16 cellular contexts compared by ENCODE assay signal in the genomic region with DNA sequence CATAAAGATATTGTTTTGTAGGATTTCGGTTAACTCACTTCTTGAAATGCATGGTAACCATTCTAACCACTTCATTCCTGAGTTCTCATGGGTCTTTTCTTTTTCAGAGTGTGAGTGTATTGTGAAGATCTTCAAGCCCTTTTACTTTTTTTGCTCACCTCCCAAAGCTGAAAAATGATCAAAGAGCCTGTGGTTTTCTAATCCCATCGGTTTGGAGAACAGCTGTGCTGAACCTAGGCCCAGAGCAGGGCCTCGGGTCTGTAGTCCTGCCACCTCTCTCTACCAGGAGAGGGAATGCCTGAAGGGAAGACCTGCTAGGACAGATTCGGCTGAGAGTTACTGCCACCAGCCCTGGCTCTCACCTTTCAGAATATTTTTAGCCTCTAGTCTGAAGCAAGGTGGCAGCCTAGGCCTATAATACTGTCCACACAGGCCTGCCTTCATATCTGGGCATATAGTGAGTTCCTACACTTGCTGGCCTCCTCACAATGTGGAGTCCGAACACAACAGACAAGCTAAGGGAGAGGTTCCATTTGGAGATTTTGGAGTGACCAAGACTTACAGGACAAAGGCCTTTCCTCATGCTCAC. TPM values are rescaled to one million over a fixed set of nuclear protein-coding genes. Genes with fewer than 3 reads are reported as not detected.
DNase-seq lines count a peak whose midpoint lies in the region; ATAC-seq, FAIRE-seq and TF ChIP-seq lines count a peak whose summit lies in the region.
"Had no signal": no experiment of that assay in that cellular context is flagged by ENCODE, and none has a peak within 500 bp of the region (broad histone marks: within the 10 kb centered on the region; RNA-seq: fewer than 3 reads in every experiment).

No MANE protein-coding gene starts in this region.

- intact Hi-C loops in GM12878 (cut with micrococcal nuclease; ENCODE audit: unreplicated experiment), result no loop called here

- H2AFZ ChIP-seq in GM12878 (ENCODE audit: control insufficient read depth, low read depth, low read length) (no peak overlapping the region), keratinocyte (ENCODE audit: control insufficient read depth, low read length) (no peak overlapping the region)

- TF ChIP-seq RAD21 in GM12878 (IDR thresholded peaks at IDR 0.05; ENCODE audit: insufficient read depth, low read depth, low read length), result no peak

- no peaks in the 10 kb centered on the region for H3K9me3 ChIP-seq in GM12878 (replicated peaks; ENCODE audit: control insufficient read depth, insufficient read depth, low read length)
- H3K9me3 ChIP-seq in keratinocyte (ENCODE audit: control insufficient read depth, low read depth, low read length), result no peaks in the 10 kb centered on the region
- no peaks in the 10 kb centered on the region for H3K9me3 ChIP-seq in skeletal muscle tissue (ENCODE audit: control insufficient read depth in 3 of 3, low read length in 3 of 3)
- no peaks in the 10 kb centered on the region for H3K9me3 ChIP-seq in T-helper 17 cell (ENCODE audit: control insufficient read depth, low read length, poor library complexity, severe bottlenecking)
- H3K9me3 ChIP-seq: ovary had no signal

- H3K27ac ChIP-seq in GM12878 (ENCODE audit: control insufficient read depth, insufficient read depth) (peak overlapping the region; percentile 8), keratinocyte (ENCODE audit: control insufficient read depth, insufficient read depth, low read length) (no peak overlapping the region), skeletal muscle tissue (ENCODE audit: low read depth, low read length) (peak overlapping the region; percentile 68)
- H3K27ac ChIP-seq: ovary, SK-N-MC had no signal

- H3K4me3 ChIP-seq in GM12878 (no peak overlapping the region), keratinocyte (ENCODE audit: control insufficient read depth in 2 of 3, extremely low read depth in 1 of 3, insufficient read depth in 2 of 3, low read depth in 1 of 3, low read length in 3 of 3) (no peak overlapping the region), skeletal muscle tissue (ENCODE audit: low read length in 3 of 3) (peak overlapping the region in 2 of 3 donors; percentile 0 to 19)
- H3K4me3 ChIP-seq: ovary, SK-N-MC had no signal

- RAD21 ChIA-PET in GM12878 (lab: Charles Lee; ENCODE audit: unreplicated experiment), result interaction anchor here (1.3 kb wide), 3 partner anchors 26 to 1556 kb away, joined by 3 to 4 read pairs (median 3); no protein-coding TSS in a partner anchor

- H3K4me3 Mint-ChIP-seq in T-helper 17 cell, result no peak overlapping the region

- H4K20me1 ChIP-seq in GM12878 (ENCODE audit: control insufficient read depth, insufficient read depth), result no peaks in the 10 kb centered on the region
- peaks cover 7% of the 10 kb centered on the region for H4K20me1 ChIP-seq in keratinocyte (ENCODE audit: control insufficient read depth, extremely low read depth, insufficient read depth, low read length)

- no TSS peak for BruUV-seq in GM12878 (replicated peaks; lab: Mats Ljungman, UMichigan)

- H3K4me1 ChIP-seq in GM12878 (ENCODE audit: control insufficient read depth, insufficient read depth, low read length) (no peaks in the 10 kb centered on the region), keratinocyte (ENCODE audit: control insufficient read depth, extremely low read depth, insufficient read depth, low read length) (peaks cover 56% of the 10 kb centered on the region), skeletal muscle tissue (ENCODE audit: control insufficient read depth in 3 of 3, insufficient read depth in 3 of 3, low read length in 3 of 3) (peaks cover 40 to 67% (median 64%) of the 10 kb centered on the region in 3 donors)

- DNase-seq in G401 (ENCODE audit: low spot score) (peak; percentile 40), GM12878 (ENCODE audit: low read depth, low spot score) (no peak), keratinocyte (ENCODE audit: low read depth, low spot score) (no peak), AG20443 (ENCODE audit: low spot score) (no peak), T-helper 17 cell (no peak), COLO668 (lab: John Stamatoyannopoulos, UW; ENCODE audit: unreplicated experiment) (no peak), NCI-H2029 (lab: John Stamatoyannopoulos, UW) (no peak)
- DNase-seq: activated naive CD4-positive, alpha-beta T cell treated with anti-CD3 and anti-CD28 coated beads, Interleukin-2, amount 50 U/mL, for 16 hours; caudate nucleus; GOT3; Kasumi-1; ovary; stimulated activated CD4-positive, alpha-beta T cell treated with anti-CD3 and anti-CD28 coated beads, Interleukin-2, amount 100 ng/mL, for 24 hours had no signal

- 80% methylated on average over 5 of the region's 5 CpGs for WGBS in GM12878 (ENCODE audit: insufficient coverage, insufficient replicate concordance, low lambda C conversion rate, missing lambda C conversion rate)

- H3K36me3 ChIP-seq in GM12878 (ENCODE audit: control insufficient read depth in 2 of 2, insufficient read depth in 2 of 2, low read length in 1 of 2) (no peaks in the 10 kb centered on the region; a peak in 1 of 4 replicates), keratinocyte (ENCODE audit: control insufficient read depth in 2 of 2, extremely low read depth in 1 of 2, insufficient read depth in 2 of 2, low read length in 2 of 2) (peaks cover 6 to 19% of the 10 kb centered on the region in 2 experiments), skeletal muscle tissue (ENCODE audit: control insufficient read depth in 3 of 3, insufficient read depth in 3 of 3, low read length in 3 of 3) (peaks cover 0 to 5% (median 0%) of the 10 kb centered on the region in 3 donors)
- H3K36me3 ChIP-seq: ovary had no signal

- H3K27ac Mint-ChIP-seq in T-helper 17 cell, result no peak overlapping the region

- no peak for TF ChIP-seq POLR2A in GM12878 (IDR thresholded peaks at IDR 0.05; ENCODE audit: low read depth, low read length)

- dilution Hi-C loops in keratinocyte (cut with MboI; ENCODE audit: extremely low pct_ligation_motif_present, low sequenced_read_pairs), result no loop called here

- TF ChIP-seq EP300 in GM12878 (IDR thresholded peaks at IDR 0.05; ENCODE audit: borderline replicate concordance in 1 of 2, control insufficient read depth in 1 of 2, low read depth in 2 of 2, low read length in 2 of 2), result no peak

- CTCF ChIA-PET in GM12878 (lab: Yijun Ruan, JAX), result interaction anchor here (0.7 to 3.2 kb wide), 7 partner anchors 9 to 1556 kb away, joined by 3 to 13 read pairs (median 5); no protein-coding TSS in a partner anchor

- H3K9me1 ChIP-seq in keratinocyte (ENCODE audit: control insufficient read depth, extremely low read depth, insufficient read depth, low read length), result peaks cover 6% of the 10 kb centered on the region

- SMC1A ChIA-PET in GM12878 (lab: Charles Lee; ENCODE audit: uncharacterized antibody, unreplicated experiment), result interaction anchor here (1.2 to 2.1 kb wide), 4 partner anchors 9 to 300 kb away, joined by 3 to 10 read pairs (median 6); no protein-coding TSS in a partner anchor

- TF ChIP-seq CTCF in GM12878 (IDR thresholded peaks at IDR 0.05 in 2 of 3, conservative IDR thresholded peaks at IDR 0.05 in 1 of 3; ENCODE audit: control insufficient read depth in 2 of 3, extremely low read depth in 1 of 3, insufficient read depth in 1 of 3, low read depth in 3 of 3, low read length in 3 of 3) (peak in 1 of 3 experiments; percentile 24; a peak in 1 of 6 replicates), keratinocyte (optimal IDR thresholded peaks at IDR 0.05 in 1 of 3, IDR thresholded peaks at IDR 0.05 in 1 of 3, conservative IDR thresholded peaks at IDR 0.05 in 1 of 3; ENCODE audit: extremely low read depth in 1 of 3, insufficient read depth in 2 of 3, low read length in 3 of 3) (no peak)

- no peak overlapping the region for H3K9ac ChIP-seq in GM12878 (ENCODE audit: control insufficient read depth, insufficient read depth, low read length)
- H3K9ac ChIP-seq in keratinocyte (ENCODE audit: control insufficient read depth, extremely low read depth, insufficient read depth, low read length), result no peak overlapping the region
- peak overlapping the region; percentile 4 to 29 (median 25) for H3K9ac ChIP-seq in skeletal muscle tissue (ENCODE audit: low read depth in 1 of 3, low read length in 3 of 3)

- ATAC-seq in GM12878, result peak; percentile 52
- no peak for ATAC-seq in T-helper 17 cell

- H3K79me2 ChIP-seq in GM12878 (ENCODE audit: control insufficient read depth, insufficient read depth, low read length), result peaks cover 34% of the 10 kb centered on the region
- peaks cover 99% of the 10 kb centered on the region for H3K79me2 ChIP-seq in keratinocyte (ENCODE audit: control insufficient read depth, insufficient read depth, low read length)

- no peaks in the 10 kb centered on the region for H3K27me3 ChIP-seq in GM12878 (replicated peaks in 1 of 2; ENCODE audit: control insufficient read depth in 2 of 2, insufficient read depth in 2 of 2, low read length in 1 of 2)
- H3K27me3 ChIP-seq in keratinocyte (ENCODE audit: control insufficient read depth, extremely low read depth, insufficient read depth, low read length), result no peaks in the 10 kb centered on the region
- H3K27me3 ChIP-seq in skeletal muscle tissue (ENCODE audit: control insufficient read depth in 3 of 3, insufficient read depth in 3 of 3, low read length in 3 of 3), result no peaks in the 10 kb centered on the region
- H3K27me3 ChIP-seq: ovary had no signal

- FAIRE-seq in GM12878 (lab: Jason Lieb, UNC) (no peak), keratinocyte (lab: Jason Lieb, UNC) (no peak)
- FAIRE-seq: G401.6 had no signal

- no peaks in the 10 kb centered on the region for H3K36me3 Mint-ChIP-seq in T-helper 17 cell (ENCODE audit: low read depth)

- peaks cover 50% of the 10 kb centered on the region for H3K4me1 Mint-ChIP-seq in T-helper 17 cell

- POLR2A ChIA-PET in GM12878 (lab: Charles Lee), result interaction anchor here (0.6 kb wide), 1 partner anchor 1415 kb away, joined by 3 read pairs; no protein-coding TSS in a partner anchor

- H3K27me3 Mint-ChIP-seq in T-helper 17 cell, result no peaks in the 10 kb centered on the region

- in situ Hi-C loops in G401 (cut with HindIII; ENCODE audit: low sequenced_read_pairs), result no loop called here
- in situ Hi-C loops in GM12878 (cut with MboI), result no loop called here

- H3K4me2 ChIP-seq in GM12878 (ENCODE audit: control insufficient read depth, insufficient read depth) (no peak overlapping the region), keratinocyte (ENCODE audit: control insufficient read depth, extremely low read depth, insufficient read depth, low read depth, low read length) (peak overlapping the region; percentile 26)

RNA-seq across cellular contexts. Expression of a gene that starts 13.8 kb away (rescaled TPM):
- 0.49 and 1.2 TPM in 2 replicates for total RNA-seq in G401 (2014; rRNA removed; shearing (Covaris generic))
- 11.9 and 12.2 TPM in 2 replicates for total RNA-seq in GM12878 (2013; cell fraction: nucleolus; rRNA removed)
- 11.3 and 11.6 TPM in 2 replicates for total RNA-seq in GM12878 (2014; rRNA removed)
- total RNA-seq in GM12878 (2014; rRNA removed; fragmentation: Illumina TruSeq; extraction: Trizol), result 6.9 and 7.4 TPM in 2 replicates
- 15.3 and 15.8 TPM in 2 replicates for total RNA-seq in GM12878 (2021)
- 1.8 TPM for polyA plus RNA-seq in GM12878 (2011; ENCODE audit: low read depth)
- polyA plus RNA-seq in GM12878 (2011; rRNA removed), result 1.5 and 1.6 TPM in 2 replicates
- polyA plus RNA-seq in GM12878 (2011; cell fraction: cytosol; rRNA removed), result 1.6 and 2.1 TPM in 2 replicates
- polyA plus RNA-seq in GM12878 (2011; cell fraction: nucleus; rRNA removed), result 3.2 and 3.6 TPM in 2 replicates
- 3.3 and 4.0 TPM in 2 replicates for polyA plus RNA-seq in GM12878 (2012)
- 9.4 and 11.5 TPM in 2 replicates for polyA plus RNA-seq in GM12878 (2014; fragmentation: Illumina TruSeq; extraction: Trizol)
- polyA plus RNA-seq in GM12878 (2014; fragmentation: Nextera tagmentation; extraction: Ambion mirVana), result 1 to 10 TPM; 1.3 to 2.4 TPM
- 7.9 and 10.2 TPM in 2 replicates for polyA plus RNA-seq in GM12878 (2014; rRNA removed)
- polyA plus RNA-seq in GM12878 (2016; fragmentation: Nextera tagmentation; extraction: Ambion mirVana), result 1 to 10 TPM; 6.9 to 8.2 TPM
- 2.8 and 4.4 TPM in 2 replicates for polyA minus RNA-seq in GM12878 (2011; rRNA and poly(A)+ RNA removed)
- polyA minus RNA-seq in GM12878 (2011; cell fraction: cytosol; rRNA and poly(A)+ RNA removed), result 0.83 and 1.1 TPM in 2 replicates
- 6.4 and 11.5 TPM in 2 replicates for polyA minus RNA-seq in GM12878 (2011; cell fraction: nucleus; rRNA and poly(A)+ RNA removed)
- polyA plus RNA-seq in keratinocyte, result 8.5 to 28.7 TPM (median 16.3 TPM) in 3 replicates
- polyA plus RNA-seq in keratinocyte (2011; ENCODE audit: low read depth), result 5.3 TPM
- polyA plus RNA-seq in keratinocyte (2011; cell fraction: cytosol; rRNA removed), result 10.9 and 13.1 TPM in 2 replicates
- polyA plus RNA-seq in keratinocyte (2011; cell fraction: nucleus; rRNA removed), result 28.1 and 30.9 TPM in 2 replicates
- 5.1 and 20.0 TPM in 2 replicates for polyA plus RNA-seq in keratinocyte (2012; ENCODE audit: low replicate concordance)
- polyA minus RNA-seq in keratinocyte, result 15.6 to 76.9 TPM (median 23.9 TPM) in 3 replicates
- 24.0 TPM for polyA minus RNA-seq in keratinocyte (2011; cell fraction: cytosol; rRNA and poly(A)+ RNA removed)
- 24.3 and 33.9 TPM in 2 replicates for polyA minus RNA-seq in keratinocyte (2011; cell fraction: nucleus; rRNA and poly(A)+ RNA removed)
- 29.7 TPM for total RNA-seq in skeletal muscle tissue
- total RNA-seq in T-helper 17 cell, result 10 to 100 TPM; 13.7 to 15.0 TPM

Comparison
In these comparisons a context has a peak if more than half of its experiments do, and no peak if none do; other contexts are left out.
1. H3K4me3 ChIP-seq: peak in skeletal muscle tissue (2 of 3); none in GM12878 (single experiment) and keratinocyte (0 of 3).
2. H3K9ac ChIP-seq: peak in skeletal muscle tissue (3 of 3); none in GM12878 (single experiment) and keratinocyte (single experiment).